ENCODE assay signal across 8 cellular contexts in genomic region chr5:157994906-157995519, GRCh38.
DNase-seq lines count a peak whose midpoint lies in the region; ATAC-seq and TF ChIP-seq lines count a peak whose summit lies in the region.

No MANE protein-coding gene starts in this region.

- H3K27ac ChIP-seq in 22Rv1 (no peak overlapping the region), mesenchymal stem cell (ENCODE audit: low read length, poor library complexity, severe bottlenecking) (no peak overlapping the region)

- no peaks in the 10 kb centered on the region for H3K4me1 ChIP-seq in mesenchymal stem cell (ENCODE audit: control insufficient read depth, insufficient read depth, low read depth, low read length)

- peak overlapping the region; percentile 81 for H2AFZ ChIP-seq in mesenchymal stem cell (ENCODE audit: low read depth, low read length)

- H3K9ac ChIP-seq in mesenchymal stem cell (ENCODE audit: low read length): no peak overlapping the region

- H2BK5ac ChIP-seq in mesenchymal stem cell (ENCODE audit: low read depth, low read length, poor library complexity, severe bottlenecking): no peak overlapping the region

- intact Hi-C loops in activated CD4-positive, alpha-beta memory T cell treated with anti-CD3 and anti-CD28 coated beads for 36 hours (cut with micrococcal nuclease): loop anchor here (1.0 to 2.0 kb wide), 3 partner anchors 46 to 233 kb away; no protein-coding TSS in a partner anchor

- POLR2A ChIA-PET in activated CD4-positive, alpha-beta memory T cell treated with anti-CD3 and anti-CD28 coated beads for 36 hours (lab: Charles Lee): no interaction called here

- H2AK5ac ChIP-seq in mesenchymal stem cell (ENCODE audit: low read length, severe bottlenecking): no peak overlapping the region

- TF ChIP-seq CTCF in 22Rv1 (IDR thresholded peaks at IDR 0.05) (peak; percentile 81), GM12875 (IDR thresholded peaks at IDR 0.05; ENCODE audit: borderline replicate concordance, insufficient read depth, low read depth, low read length) (peak; percentile 80)

- H3K27me3 Mint-ChIP-seq in activated CD4-positive, alpha-beta memory T cell treated with anti-CD3 and anti-CD28 coated beads for 36 hours: peaks cover 30% of the 10 kb centered on the region
- H3K27me3 Mint-ChIP-seq in effector memory CD8-positive, alpha-beta T cell: peaks cover 43 to 59% of the 10 kb centered on the region in 2 donors

- H3K4ac ChIP-seq in mesenchymal stem cell (ENCODE audit: low read depth in 1 of 2, low read length in 2 of 2): no peak overlapping the region

- H2BK12ac ChIP-seq in mesenchymal stem cell (ENCODE audit: low read length in 2 of 2): no peak overlapping the region

- H3K4me3 ChIP-seq in GM12875 (ENCODE audit: low read depth, low read length): no peak overlapping the region
- H3K4me3 ChIP-seq in mesenchymal stem cell (ENCODE audit: insufficient read depth in 1 of 2, low read depth in 1 of 2, low read length in 2 of 2): no peak overlapping the region

- H3K9me3 Mint-ChIP-seq in activated CD4-positive, alpha-beta memory T cell treated with anti-CD3 and anti-CD28 coated beads for 36 hours: no peaks in the 10 kb centered on the region
- no peaks in the 10 kb centered on the region for H3K9me3 Mint-ChIP-seq in effector memory CD8-positive, alpha-beta T cell

- H3K27me3 ChIP-seq in mesenchymal stem cell (ENCODE audit: control insufficient read depth in 1 of 2, insufficient read depth in 1 of 2, low read length in 2 of 2): no peaks in the 10 kb centered on the region

- no peak overlapping the region for H2BK120ac ChIP-seq in mesenchymal stem cell (ENCODE audit: low read depth, low read length)

- CTCF ChIA-PET in activated CD4-positive, alpha-beta memory T cell treated with anti-CD3 and anti-CD28 coated beads for 36 hours (lab: Charles Lee): interaction anchor here (0.6 to 2.9 kb wide), 29 partner anchors 9 to 241 kb away, joined by 3 to 31 read pairs (median 4); partner anchors contain the start of gene CLINT1

- no peak overlapping the region for H2BK15ac ChIP-seq in mesenchymal stem cell (ENCODE audit: low read depth, poor library complexity, severe bottlenecking)

- no peak overlapping the region for H3K23ac ChIP-seq in mesenchymal stem cell (ENCODE audit: low read length in 2 of 2)

- peak; percentile 77 for ATAC-seq in HG02981 (IDR thresholded peaks at IDR 0.05; ENCODE audit: unreplicated experiment)
- peak; percentile 55 for ATAC-seq in effector memory CD8-positive, alpha-beta T cell (replicated peaks)

- H4K8ac ChIP-seq in mesenchymal stem cell (ENCODE audit: low read length): no peak overlapping the region

- no peaks in the 10 kb centered on the region for H3K9me3 ChIP-seq in mesenchymal stem cell (ENCODE audit: control insufficient read depth, low read length)

- peak overlapping the region; percentile 28 for H3K4me2 ChIP-seq in mesenchymal stem cell (ENCODE audit: low read length, poor library complexity, severe bottlenecking)

- H4K91ac ChIP-seq in mesenchymal stem cell (ENCODE audit: low read length): no peak overlapping the region

- no peak overlapping the region for H3K4me3 Mint-ChIP-seq in activated CD4-positive, alpha-beta memory T cell treated with anti-CD3 and anti-CD28 coated beads for 36 hours
- peak overlapping the region; percentile 49 to 51 for H3K4me3 Mint-ChIP-seq in effector memory CD8-positive, alpha-beta T cell

- H3K36me3 ChIP-seq in mesenchymal stem cell (ENCODE audit: control insufficient read depth in 1 of 2, insufficient read depth in 2 of 2, low read depth in 1 of 2, low read length in 2 of 2): no peaks in the 10 kb centered on the region

- WGBS in mesenchymal stem cell: 19% methylated on average over 8 of the region's 8 CpGs

- no peak overlapping the region for H3K27ac Mint-ChIP-seq in activated CD4-positive, alpha-beta memory T cell treated with anti-CD3 and anti-CD28 coated beads for 36 hours
- no peak overlapping the region for H3K27ac Mint-ChIP-seq in effector memory CD8-positive, alpha-beta T cell

- no peaks in the 10 kb centered on the region for H3K36me3 Mint-ChIP-seq in activated CD4-positive, alpha-beta memory T cell treated with anti-CD3 and anti-CD28 coated beads for 36 hours
- peaks cover 4% of the 10 kb centered on the region for H3K36me3 Mint-ChIP-seq in effector memory CD8-positive, alpha-beta T cell (ENCODE audit: insufficient read depth)

- no peak overlapping the region for H3K18ac ChIP-seq in mesenchymal stem cell (ENCODE audit: low read depth in 1 of 2, low read length in 2 of 2)

- no peak overlapping the region for H3K14ac ChIP-seq in mesenchymal stem cell (ENCODE audit: low read length in 2 of 2)

- peaks cover 13% of the 10 kb centered on the region for H3K4me1 Mint-ChIP-seq in activated CD4-positive, alpha-beta memory T cell treated with anti-CD3 and anti-CD28 coated beads for 36 hours (ENCODE audit: low read depth)
- H3K4me1 Mint-ChIP-seq in effector memory CD8-positive, alpha-beta T cell (ENCODE audit: low read depth in 2 of 2): peaks cover 11 to 14% of the 10 kb centered on the region in 2 donors

- no peaks in the 10 kb centered on the region for H3K79me1 ChIP-seq in mesenchymal stem cell (replicated peaks; ENCODE audit: low read length, poor library complexity, severe bottlenecking)

- peak; percentile 78 for DNase-seq in NCI-H460 (ENCODE audit: extremely low read depth, low read depth)
- peak; percentile 66 for DNase-seq in activated CD4-positive, alpha-beta memory T cell treated with anti-CD3 and anti-CD28 coated beads for 36 hours
- peak; percentile 11 to 17 (median 17) for DNase-seq in effector memory CD8-positive, alpha-beta T cell
- DNase-seq in mesenchymal stem cell: peak; percentile 66
- peak; percentile 14 for DNase-seq in stimulated activated CD8-positive, alpha-beta memory T cell treated with anti-CD3 and anti-CD28 coated beads, Interleukin-7, amount 100 ng/mL, for 24 hours (ENCODE audit: low read depth)

Comparison
In these comparisons a context has a peak if more than half of its experiments do, and no peak if none do; other contexts are left out.
1. DNase-seq: peak in every context shown above with its lines; median percentile 78 in NCI-H460; 66 in activated CD4-positive, alpha-beta memory T cell treated with anti-CD3 and anti-CD28 coated beads for 36 hours; 66 in mesenchymal stem cell; 17 in effector memory CD8-positive, alpha-beta T cell; 14 in stimulated activated CD8-positive, alpha-beta memory T cell treated with anti-CD3 and anti-CD28 coated beads, Interleukin-7, amount 100 ng/mL, for 24 hours.